1 cellular context compared by ENCODE assay signal in genomic region chr14:64549016-64549415, GRCh38.
TF ChIP-seq lines count a peak whose summit lies in the region.

No MANE protein-coding gene starts in this region.

TF ChIP-seq in GM23338, 12 proteins besides CTCF, POLR2A, EP300 and RAD21 (continued from another document):
- TF ChIP-seq, protein P1, sequence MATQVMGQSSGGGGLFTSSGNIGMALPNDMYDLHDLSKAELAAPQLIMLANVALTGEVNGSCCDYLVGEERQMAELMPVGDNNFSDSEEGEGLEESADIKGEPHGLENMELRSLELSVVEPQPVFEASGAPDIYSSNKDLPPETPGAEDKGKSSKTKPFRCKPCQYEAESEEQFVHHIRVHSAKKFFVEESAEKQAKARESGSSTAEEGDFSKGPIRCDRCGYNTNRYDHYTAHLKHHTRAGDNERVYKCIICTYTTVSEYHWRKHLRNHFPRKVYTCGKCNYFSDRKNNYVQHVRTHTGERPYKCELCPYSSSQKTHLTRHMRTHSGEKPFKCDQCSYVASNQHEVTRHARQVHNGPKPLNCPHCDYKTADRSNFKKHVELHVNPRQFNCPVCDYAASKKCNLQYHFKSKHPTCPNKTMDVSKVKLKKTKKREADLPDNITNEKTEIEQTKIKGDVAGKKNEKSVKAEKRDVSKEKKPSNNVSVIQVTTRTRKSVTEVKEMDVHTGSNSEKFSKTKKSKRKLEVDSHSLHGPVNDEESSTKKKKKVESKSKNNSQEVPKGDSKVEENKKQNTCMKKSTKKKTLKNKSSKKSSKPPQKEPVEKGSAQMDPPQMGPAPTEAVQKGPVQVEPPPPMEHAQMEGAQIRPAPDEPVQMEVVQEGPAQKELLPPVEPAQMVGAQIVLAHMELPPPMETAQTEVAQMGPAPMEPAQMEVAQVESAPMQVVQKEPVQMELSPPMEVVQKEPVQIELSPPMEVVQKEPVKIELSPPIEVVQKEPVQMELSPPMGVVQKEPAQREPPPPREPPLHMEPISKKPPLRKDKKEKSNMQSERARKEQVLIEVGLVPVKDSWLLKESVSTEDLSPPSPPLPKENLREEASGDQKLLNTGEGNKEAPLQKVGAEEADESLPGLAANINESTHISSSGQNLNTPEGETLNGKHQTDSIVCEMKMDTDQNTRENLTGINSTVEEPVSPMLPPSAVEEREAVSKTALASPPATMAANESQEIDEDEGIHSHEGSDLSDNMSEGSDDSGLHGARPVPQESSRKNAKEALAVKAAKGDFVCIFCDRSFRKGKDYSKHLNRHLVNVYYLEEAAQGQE (IDR thresholded peaks at IDR 0.05; ENCODE audit: unreplicated experiment): no peak
- TF ChIP-seq EZH2 (IDR thresholded peaks at IDR 0.05; ENCODE audit: low read depth, unreplicated experiment): no peak
- TF ChIP-seq STAT1 (IDR thresholded peaks at IDR 0.05; ENCODE audit: unreplicated experiment): no peak
- TF ChIP-seq ZNF462 (CRISPR knock-in tag; IDR thresholded peaks at IDR 0.05): no peak
